21 cellular contexts compared by ENCODE assay signal in genomic region chr7:17448479-17449423, GRCh38.
"Had no signal": no experiment of that assay in that cellular context is flagged by ENCODE, and none has a peak within 500 bp of the region (broad histone marks: within the 10 kb centered on the region; RNA-seq: fewer than 3 reads in every experiment).

No MANE protein-coding gene starts in this region.

- H3K27me3 ChIP-seq: ascending aorta, breast epithelium, thyroid gland had no signal

- H3K4me1 ChIP-seq: ascending aorta, breast epithelium, lower lobe of right lung, parathyroid adenoma had no signal

- DNase-seq: activated CD4-positive, alpha-beta T cell treated with anti-CD3 and anti-CD28 coated beads for 1 hour; activated CD4-positive, alpha-beta T cell treated with anti-CD3 and anti-CD28 coated beads, Interleukin-2, amount 50 U/mL, for 1 hour; activated CD8-positive, alpha-beta T cell treated with anti-CD3 and anti-CD28 coated beads, Interleukin-2, amount 10 ng/mL, durations not matched to agents 7 days and 5 days; activated gamma-delta T cell treated with Interleukin-2 at 50 U/mL for 16 hours; activated T-cell treated with anti-CD3 and anti-CD28 coated beads, Interleukin-2, amount 50 U/mL, for 1 hour; cerebellar nuclear complex; cortex of kidney; foreskin fibroblast; lower lobe of right lung; mesendoderm; mucosa of descending colon; nephron progenitor cell; right cardiac atrium; stimulated activated CD4-positive, alpha-beta T cell treated with anti-CD3 and anti-CD28 coated beads, Interleukin-4, amount 100 ng/mL, for 4 hours; substantia nigra; T-helper 9 cell; thyroid gland had no signal

- ATAC-seq: activated CD8-positive, alpha-beta T cell treated with anti-CD3 and anti-CD28 coated beads, Interleukin-2, amount 10 ng/mL, durations not matched to agents 7 days and 5 days; left lobe of liver; lower lobe of right lung; mucosa of descending colon; right cardiac atrium had no signal

- H3K4me3 ChIP-seq: ascending aorta, breast epithelium, lower lobe of right lung, mucosa of descending colon, thyroid gland had no signal

- H3K36me3 ChIP-seq: ascending aorta, breast epithelium, lower lobe of right lung, thyroid gland had no signal

- H3K9ac ChIP-seq: parathyroid adenoma had no signal

- H3K9me3 ChIP-seq: thyroid gland had no signal
